In genomic region chr1:22385537-22385936, GRCh38 we compare ENCODE assay signal across 27 cellular contexts.
"Had no signal": no experiment of that assay in that cellular context is flagged by ENCODE, and none has a peak within 500 bp of the region (broad histone marks: within the 10 kb centered on the region; RNA-seq: fewer than 3 reads in every experiment).

No MANE protein-coding gene starts in this region.

- H3K27ac ChIP-seq: stomach, suprapubic skin, testis, thoracic aorta, thyroid gland, tibial artery, tibial nerve, transverse colon, upper lobe of left lung, upper lobe of right lung, uterus, vagina had no signal

- H3K9me3 ChIP-seq: stomach, suprapubic skin, testis, thoracic aorta, thyroid gland, tibial artery, tibial nerve, transverse colon, upper lobe of left lung, upper lobe of right lung, uterus, vagina had no signal

- H3K4me3 ChIP-seq: stomach, suprapubic skin, testis, thoracic aorta, thyroid gland, tibial artery, tibial nerve, transverse colon, upper lobe of left lung, upper lobe of right lung, uterus, vagina had no signal

- H3K27me3 ChIP-seq: testis, thyroid gland, upper lobe of left lung, uterus, vagina had no signal

- H3K36me3 ChIP-seq: stomach, suprapubic skin, thoracic aorta, thyroid gland, tibial artery, tibial nerve, transverse colon, upper lobe of left lung, upper lobe of right lung, uterus, vagina had no signal

- H3K4me1 ChIP-seq: stomach, testis, tibial artery, tibial nerve, transverse colon, upper lobe of left lung, upper lobe of right lung, uterus, vagina had no signal

- FAIRE-seq: urothelium cell line had no signal

- DNase-seq: stimulated activated CD4-positive, alpha-beta T cell treated with anti-CD3 and anti-CD28 coated beads, Interleukin-2, amount 100 ng/mL, for 48 hours; stimulated activated CD4-positive, alpha-beta T cell treated with anti-CD3 and anti-CD28 coated beads, Interleukin-4, amount 100 ng/mL, for 1 hour; stimulated activated CD4-positive, alpha-beta T cell treated with anti-CD3 and anti-CD28 coated beads, Interleukin-4, amount 100 ng/mL, for 24 hours; stimulated activated CD4-positive, alpha-beta T cell treated with anti-CD3 and anti-CD28 coated beads, Interleukin-4, amount 100 ng/mL, for 4 hours; stimulated activated CD8-positive, alpha-beta memory T cell treated with anti-CD3 and anti-CD28 coated beads, Interleukin-4, amount 100 ng/mL, for 48 hours; stimulated activated naive B cell treated with anti-CD40 and anti-IgM and Interleukin-4, amounts not matched to agents 10 μg/mL and 1 μg/mL and 100 μg/mL, for 72 hours; stimulated activated naive CD4-positive, alpha-beta T cell; stimulated activated naive CD4-positive, alpha-beta T cell treated with Interleukin-2 at 50 U/mL for 16 hours; stimulated activated naive CD8-positive, alpha-beta T cell treated with anti-CD3 and anti-CD28 coated beads, Interleukin-15, amount 100 ng/mL, for 72 hours; stimulated activated naive CD8-positive, alpha-beta T cell treated with anti-CD3 and anti-CD28 coated beads, Interleukin-15, Interleukin-2, amounts not matched to agents 100 U/mL and 50 U/mL, for 24 hours; stomach; substantia nigra; testis; thyroid gland; tibial artery; transverse colon; trophoblast cell; upper lobe of left lung; upper lobe of right lung; uterus had no signal

- ATAC-seq: stimulated activated effector memory CD8-positive, alpha-beta T cell treated with anti-CD3 and anti-CD28 coated beads, Interleukin-12 subunit alpha, Interleukin-12 subunit beta, amount 100 ng/mL, for 72 hours; stimulated activated memory B cell treated with anti-CD40 and anti-IgM and Interleukin-4, amounts not matched to agents 10 μg/mL and 1 μg/mL and 100 μg/mL, for 72 hours; stimulated activated naive B cell treated with anti-CD40 and anti-IgM and Interleukin-4, amounts not matched to agents 10 μg/mL and 1 μg/mL and 100 μg/mL, for 72 hours; stimulated activated naive CD8-positive, alpha-beta T cell treated with anti-CD3 and anti-CD28 coated beads, Interleukin-15, amount 100 ng/mL, for 72 hours; stimulated activated naive CD8-positive, alpha-beta T cell treated with anti-CD3 and anti-CD28 coated beads, Interleukin-15, Interleukin-2, amounts not matched to agents 100 U/mL and 50 U/mL, for 24 hours; upper lobe of right lung had no signal
